In the genomic region with DNA sequence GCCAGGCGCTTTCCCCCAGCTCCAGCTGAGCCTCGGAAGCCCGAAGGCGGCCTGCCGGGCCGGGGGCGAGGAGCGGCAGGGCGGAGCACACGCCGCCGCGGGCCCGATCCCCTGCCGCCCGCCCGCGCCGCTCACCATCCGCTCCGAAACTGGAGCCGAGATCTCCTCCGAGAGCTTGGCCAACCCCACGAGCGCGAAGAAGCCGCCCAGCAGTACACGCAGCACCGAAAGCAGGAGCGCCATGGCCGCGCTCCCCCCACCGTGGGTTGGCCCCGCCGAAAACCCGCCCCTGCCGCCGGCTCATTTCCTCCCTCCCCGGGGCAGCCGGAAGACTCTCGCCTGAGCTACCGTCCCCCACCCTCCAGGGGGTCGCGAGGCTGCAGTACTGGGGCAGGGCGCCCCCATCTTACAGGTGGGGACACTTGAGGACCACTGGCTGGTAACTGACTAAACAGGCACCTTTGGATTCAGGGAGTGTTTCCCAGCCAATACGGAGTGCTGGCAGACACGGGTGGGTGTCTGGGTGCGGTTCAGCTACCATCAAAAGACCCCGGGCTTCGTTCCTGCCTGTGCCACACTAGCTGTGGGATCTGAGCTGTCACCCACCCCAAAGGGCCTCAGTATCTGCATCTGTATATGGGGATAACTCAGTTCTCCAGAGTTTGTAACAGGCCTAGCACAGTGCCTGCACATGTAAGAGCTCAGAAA, we compare ENCODE assay signal across 8 cellular contexts. TPM values are rescaled to one million over a fixed set of nuclear protein-coding genes. Genes with fewer than 3 reads are reported as not detected.
DNase-seq lines count a peak whose midpoint lies in the region; ATAC-seq, FAIRE-seq and TF ChIP-seq lines count a peak whose summit lies in the region.

A gene (minus strand): TSS at position 285 of the 708 bp plus-strand sequence. CDS start 42 bp downstream, at position 243.

- no peaks in the 10 kb centered on the region for H4K20me1 ChIP-seq in neural cell (ENCODE audit: insufficient read depth)

- peak within 1 kb of the TSS; percentile 98 to 99 for H3K27ac Mint-ChIP-seq in stimulated activated naive CD8-positive, alpha-beta T cell treated with anti-CD3 and anti-CD28 coated beads, Interleukin-15, amount 100 ng/mL, for 72 hours

- H3K9ac ChIP-seq in neural cell (ENCODE audit: low read length) = peak within 1 kb of the TSS; percentile 34

- H3K9me2 ChIP-seq in neural cell (ENCODE audit: insufficient read depth, low read length) = no peaks in the 10 kb centered on the region

- H3K4me2 ChIP-seq in neural cell (ENCODE audit: low read length) = no peak within 1 kb of the TSS

- TF ChIP-seq CTCF in C4-2B (conservative IDR thresholded peaks at IDR 0.05) (no peak), fibroblast of villous mesenchyme (IDR thresholded peaks at IDR 0.05; ENCODE audit: insufficient read depth, low read depth, low read length) (peak; percentile 5), neural cell (IDR thresholded peaks at IDR 0.05; ENCODE audit: poor library complexity, severe bottlenecking) (no peak)

- H3F3A ChIP-seq in neural cell (ENCODE audit: insufficient read depth, low read length, poor library complexity, severe bottlenecking) = no peaks in the 10 kb centered on the region

- no peaks in the 10 kb centered on the region for H3K27me3 Mint-ChIP-seq in stimulated activated naive CD8-positive, alpha-beta T cell treated with anti-CD3 and anti-CD28 coated beads, Interleukin-15, amount 100 ng/mL, for 72 hours

- TF ChIP-seq RAD21 in neural cell (conservative IDR thresholded peaks at IDR 0.05) = no peak

- no peaks in the 10 kb centered on the region for H3K9me3 Mint-ChIP-seq in stimulated activated naive CD8-positive, alpha-beta T cell treated with anti-CD3 and anti-CD28 coated beads, Interleukin-15, amount 100 ng/mL, for 72 hours

- no peak within 1 kb of the TSS for H2AFZ ChIP-seq in neural cell (ENCODE audit: low read depth, low read length)

- peak within 1 kb of the TSS; percentile 81 for H3K27ac ChIP-seq in C4-2B
- no peak within 1 kb of the TSS for H3K27ac ChIP-seq in neural cell (ENCODE audit: low read length)

- H3K4me3 ChIP-seq in fibroblast of villous mesenchyme (ENCODE audit: low read depth, low read length) = peak within 1 kb of the TSS; percentile 84
- peak within 1 kb of the TSS; percentile 61 for H3K4me3 ChIP-seq in neural cell (ENCODE audit: low read length)

- no peaks in the 10 kb centered on the region for H3K36me3 ChIP-seq in neural cell (ENCODE audit: insufficient read depth, low read length)

- ATAC-seq in HG03439 (IDR thresholded peaks at IDR 0.05; ENCODE audit: unreplicated experiment) = peak; percentile 86
- ATAC-seq in stimulated activated naive CD8-positive, alpha-beta T cell treated with anti-CD3 and anti-CD28 coated beads, Interleukin-15, amount 100 ng/mL, for 72 hours = peak; percentile 92

- peaks cover 42% of the 10 kb centered on the region for H3K4me1 Mint-ChIP-seq in stimulated activated naive CD8-positive, alpha-beta T cell treated with anti-CD3 and anti-CD28 coated beads, Interleukin-15, amount 100 ng/mL, for 72 hours

- H3K27me3 ChIP-seq in neural cell (ENCODE audit: insufficient read depth, low read depth, low read length) = no peaks in the 10 kb centered on the region

- no peak for TF ChIP-seq EP300 in neural cell (conservative IDR thresholded peaks at IDR 0.05; ENCODE audit: poor library complexity, severe bottlenecking)

- peak; percentile 79 for DNase-seq in GM19238 (ENCODE audit: insufficient read length, low spot score)
- DNase-seq in RCC 7860 (ENCODE audit: low spot score) = peak; percentile 38
- DNase-seq in activated effector memory CD4-positive, alpha-beta T cell treated with Interleukin-2 at 50 U/mL for 16 hours = peak; percentile 73
- DNase-seq in fibroblast of villous mesenchyme (ENCODE audit: low read depth) = peak; percentile 41
- DNase-seq in stimulated activated naive CD8-positive, alpha-beta T cell treated with anti-CD3 and anti-CD28 coated beads, Interleukin-15, amount 100 ng/mL, for 72 hours = peak; percentile 76 to 77

- H3K79me2 ChIP-seq in neural cell (replicated peaks; ENCODE audit: insufficient read depth, low read length) = no peaks in the 10 kb centered on the region

- H3K4me3 Mint-ChIP-seq in stimulated activated naive CD8-positive, alpha-beta T cell treated with anti-CD3 and anti-CD28 coated beads, Interleukin-15, amount 100 ng/mL, for 72 hours = peak within 1 kb of the TSS; percentile 94 to 98

- H3K9me3 ChIP-seq in neural cell (ENCODE audit: low read length) = no peaks in the 10 kb centered on the region

- FAIRE-seq in RCC 7860 (lab: Jason Lieb, UNC) = no peak

TF ChIP-seq in neural cell, 6 proteins besides CTCF, POLR2A, EP300 and RAD21:
- TF ChIP-seq, protein P1, sequence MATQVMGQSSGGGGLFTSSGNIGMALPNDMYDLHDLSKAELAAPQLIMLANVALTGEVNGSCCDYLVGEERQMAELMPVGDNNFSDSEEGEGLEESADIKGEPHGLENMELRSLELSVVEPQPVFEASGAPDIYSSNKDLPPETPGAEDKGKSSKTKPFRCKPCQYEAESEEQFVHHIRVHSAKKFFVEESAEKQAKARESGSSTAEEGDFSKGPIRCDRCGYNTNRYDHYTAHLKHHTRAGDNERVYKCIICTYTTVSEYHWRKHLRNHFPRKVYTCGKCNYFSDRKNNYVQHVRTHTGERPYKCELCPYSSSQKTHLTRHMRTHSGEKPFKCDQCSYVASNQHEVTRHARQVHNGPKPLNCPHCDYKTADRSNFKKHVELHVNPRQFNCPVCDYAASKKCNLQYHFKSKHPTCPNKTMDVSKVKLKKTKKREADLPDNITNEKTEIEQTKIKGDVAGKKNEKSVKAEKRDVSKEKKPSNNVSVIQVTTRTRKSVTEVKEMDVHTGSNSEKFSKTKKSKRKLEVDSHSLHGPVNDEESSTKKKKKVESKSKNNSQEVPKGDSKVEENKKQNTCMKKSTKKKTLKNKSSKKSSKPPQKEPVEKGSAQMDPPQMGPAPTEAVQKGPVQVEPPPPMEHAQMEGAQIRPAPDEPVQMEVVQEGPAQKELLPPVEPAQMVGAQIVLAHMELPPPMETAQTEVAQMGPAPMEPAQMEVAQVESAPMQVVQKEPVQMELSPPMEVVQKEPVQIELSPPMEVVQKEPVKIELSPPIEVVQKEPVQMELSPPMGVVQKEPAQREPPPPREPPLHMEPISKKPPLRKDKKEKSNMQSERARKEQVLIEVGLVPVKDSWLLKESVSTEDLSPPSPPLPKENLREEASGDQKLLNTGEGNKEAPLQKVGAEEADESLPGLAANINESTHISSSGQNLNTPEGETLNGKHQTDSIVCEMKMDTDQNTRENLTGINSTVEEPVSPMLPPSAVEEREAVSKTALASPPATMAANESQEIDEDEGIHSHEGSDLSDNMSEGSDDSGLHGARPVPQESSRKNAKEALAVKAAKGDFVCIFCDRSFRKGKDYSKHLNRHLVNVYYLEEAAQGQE (IDR thresholded peaks at IDR 0.05; ENCODE audit: borderline replicate concordance) = no peak
- TF ChIP-seq TAF1 (IDR thresholded peaks at IDR 0.05; ENCODE audit: low read depth) (no peak), SMC3 (conservative IDR thresholded peaks at IDR 0.05; ENCODE audit: poor library complexity) (no peak), EZH2 (IDR thresholded peaks at IDR 0.05; ENCODE audit: borderline replicate concordance, insufficient read depth, low read length, poor library complexity, severe bottlenecking) (no peak), MXI1 (conservative IDR thresholded peaks at IDR 0.05; ENCODE audit: poor library complexity, severe bottlenecking) (no peak), POLR2AphosphoS5 (IDR thresholded peaks at IDR 0.05) (no peak)
TF ChIP-seq in neural cell: peak in this region for 0.

RNA-seq across cellular contexts. Expression of the gene that starts here (rescaled TPM):
- 15.8 and 21.6 TPM in 2 replicates for total RNA-seq in fibroblast of villous mesenchyme
- 1.3 TPM in 1 of 2 replicates, not detected in the other for polyA plus RNA-seq in neural cell
- polyA minus RNA-seq in neural cell = not detected in 2 replicates
